In the genomic region with DNA sequence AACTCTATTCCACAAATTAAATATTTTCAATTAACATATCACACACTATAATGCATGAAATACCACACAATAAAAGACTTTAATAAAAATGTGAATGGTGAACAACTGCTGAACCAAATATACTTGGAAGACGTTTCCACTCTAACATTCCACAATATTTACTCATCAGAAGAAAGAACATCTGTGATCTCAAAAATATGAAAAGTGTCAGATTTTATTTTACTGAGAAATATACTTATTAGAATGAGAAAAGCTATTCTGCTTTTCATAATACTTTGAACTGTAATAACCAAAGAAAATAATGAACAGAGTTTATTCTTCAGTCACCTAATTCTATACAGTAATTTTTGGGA, we compare ENCODE assay signal across 1 cellular context.
TF ChIP-seq lines count a peak whose summit lies in the region.

No MANE protein-coding gene starts in this region.

TF ChIP-seq in SK-N-SH, 30 proteins besides CTCF, POLR2A, EP300 and RAD21 (continued from another document):
- TF ChIP-seq SMC3 (IDR thresholded peaks at IDR 0.05; ENCODE audit: low read depth, low read length): no peak
- peak; percentile 82 for TF ChIP-seq JUND (IDR thresholded peaks at IDR 0.05)
- TF ChIP-seq CHD2 (IDR thresholded peaks at IDR 0.05; ENCODE audit: low read length, partially characterized antibody): no peak
- TF ChIP-seq MAX (IDR thresholded peaks at IDR 0.05; ENCODE audit: low read depth): no peak
- no peak; the same call in 1 of the 2 replicates for TF ChIP-seq NFIC (IDR thresholded peaks at IDR 0.05; ENCODE audit: borderline replicate concordance)
- no peak for TF ChIP-seq RFX5 (IDR thresholded peaks at IDR 0.05; ENCODE audit: low read length)
- TF ChIP-seq, protein P1, sequence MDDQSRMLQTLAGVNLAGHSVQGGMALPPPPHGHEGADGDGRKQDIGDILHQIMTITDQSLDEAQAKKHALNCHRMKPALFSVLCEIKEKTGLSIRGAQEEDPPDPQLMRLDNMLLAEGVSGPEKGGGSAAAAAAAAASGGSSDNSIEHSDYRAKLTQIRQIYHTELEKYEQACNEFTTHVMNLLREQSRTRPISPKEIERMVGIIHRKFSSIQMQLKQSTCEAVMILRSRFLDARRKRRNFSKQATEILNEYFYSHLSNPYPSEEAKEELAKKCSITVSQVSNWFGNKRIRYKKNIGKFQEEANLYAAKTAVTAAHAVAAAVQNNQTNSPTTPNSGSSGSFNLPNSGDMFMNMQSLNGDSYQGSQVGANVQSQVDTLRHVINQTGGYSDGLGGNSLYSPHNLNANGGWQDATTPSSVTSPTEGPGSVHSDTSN (IDR thresholded peaks at IDR 0.05): peak; percentile 76
- no peak for TF ChIP-seq SIN3A (IDR thresholded peaks at IDR 0.05; ENCODE audit: borderline replicate concordance, low read depth, low read length)
- no peak for TF ChIP-seq EZH2phosphoT487 (IDR thresholded peaks at IDR 0.05; ENCODE audit: borderline replicate concordance, low read depth)
- TF ChIP-seq TAF1 (IDR thresholded peaks at IDR 0.05; ENCODE audit: borderline replicate concordance, low read depth, low read length): no peak
- no peak for TF ChIP-seq MEF2A (IDR thresholded peaks at IDR 0.05; ENCODE audit: borderline replicate concordance, low read depth)
- no peak for TF ChIP-seq FOXJ3 (CRISPR knock-in tag; IDR thresholded peaks at IDR 0.05)
- TF ChIP-seq, protein P2, sequence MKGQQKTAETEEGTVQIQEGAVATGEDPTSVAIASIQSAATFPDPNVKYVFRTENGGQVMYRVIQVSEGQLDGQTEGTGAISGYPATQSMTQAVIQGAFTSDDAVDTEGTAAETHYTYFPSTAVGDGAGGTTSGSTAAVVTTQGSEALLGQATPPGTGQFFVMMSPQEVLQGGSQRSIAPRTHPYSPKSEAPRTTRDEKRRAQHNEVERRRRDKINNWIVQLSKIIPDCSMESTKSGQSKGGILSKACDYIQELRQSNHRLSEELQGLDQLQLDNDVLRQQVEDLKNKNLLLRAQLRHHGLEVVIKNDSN (IDR thresholded peaks at IDR 0.05; ENCODE audit: borderline replicate concordance, low read depth): no peak
- TF ChIP-seq REST (IDR thresholded peaks at IDR 0.05; ENCODE audit: low read depth, low read length): no peak
- TF ChIP-seq, protein P3, sequence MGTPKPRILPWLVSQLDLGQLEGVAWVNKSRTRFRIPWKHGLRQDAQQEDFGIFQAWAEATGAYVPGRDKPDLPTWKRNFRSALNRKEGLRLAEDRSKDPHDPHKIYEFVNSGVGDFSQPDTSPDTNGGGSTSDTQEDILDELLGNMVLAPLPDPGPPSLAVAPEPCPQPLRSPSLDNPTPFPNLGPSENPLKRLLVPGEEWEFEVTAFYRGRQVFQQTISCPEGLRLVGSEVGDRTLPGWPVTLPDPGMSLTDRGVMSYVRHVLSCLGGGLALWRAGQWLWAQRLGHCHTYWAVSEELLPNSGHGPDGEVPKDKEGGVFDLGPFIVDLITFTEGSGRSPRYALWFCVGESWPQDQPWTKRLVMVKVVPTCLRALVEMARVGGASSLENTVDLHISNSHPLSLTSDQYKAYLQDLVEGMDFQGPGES (IDR thresholded peaks at IDR 0.05; ENCODE audit: low read depth, low read length): no peak
- TF ChIP-seq TCF12 (IDR thresholded peaks at IDR 0.05): peak; percentile 87
- no peak for TF ChIP-seq POLR2AphosphoS5 (IDR thresholded peaks at IDR 0.05; ENCODE audit: low read depth, low read length)
